ENCODE assay signal across 8 cellular contexts in genomic region chr9:127568618-127568970, GRCh38. TPM values are rescaled to one million over a fixed set of nuclear protein-coding genes. Genes with fewer than 3 reads are reported as not detected.
A peak's percentile ranks its signal among the peaks of the same experiment; 100 is the strongest.
DNase-seq lines count a peak whose midpoint lies in the region; FAIRE-seq and TF ChIP-seq lines count a peak whose summit lies in the region.

No MANE protein-coding gene starts in this region.

- H2AFZ ChIP-seq in Karpas-422 (ENCODE audit: low read length), result no peak overlapping the region
- H2AFZ ChIP-seq in H1 (ENCODE audit: low read length), result no peak overlapping the region

- H3K9me2 ChIP-seq in Karpas-422 (replicated peaks; ENCODE audit: insufficient read depth, low read length), result no peaks in the 10 kb centered on the region

- H3K18ac ChIP-seq in H1 (ENCODE audit: extremely low read depth, low read length), result peak overlapping the region; percentile 60

- no peak overlapping the region for H3K23ac ChIP-seq in H1 (ENCODE audit: insufficient read length)

- DNase-seq in Karpas-422, result peak; percentile 1
- DNase-seq in H1 (ENCODE audit: low read depth in 1 of 2, low spot score in 2 of 2), result no peak
- no peak for DNase-seq in SHP77 (lab: John Stamatoyannopoulos, UW)
- no peak for DNase-seq in stimulated activated CD4-positive, alpha-beta T cell treated with anti-CD3 and anti-CD28 coated beads, Interleukin-2, amount 100 ng/mL, for 48 hours
- DNase-seq in T-helper 9 cell, result no peak
- DNase-seq in stimulated activated CD4-positive, alpha-beta T cell treated with anti-CD3 and anti-CD28 coated beads, Interleukin-15, amount 100 ng/mL, for 24 hours, result no peak

- H4K91ac ChIP-seq in H1 (replicated peaks; ENCODE audit: insufficient read length, low read length), result no peak overlapping the region

- no peak for FAIRE-seq in H1 (lab: Jason Lieb, UNC)

- peak overlapping the region; percentile 85 for H3K9ac ChIP-seq in ES-I3 (ENCODE audit: low read depth, low read length)
- no peak overlapping the region for H3K9ac ChIP-seq in Karpas-422 (ENCODE audit: low read length)
- H3K9ac ChIP-seq in H1 (replicated peaks in 1 of 4; ENCODE audit: extremely low read depth in 1 of 4, low read depth in 3 of 4, low read length in 3 of 4), result peak overlapping the region in 3 of 4 experiments; percentile 34 to 93 (median 58); a peak in 5 of 7 replicates

- H2BK15ac ChIP-seq in H1 (ENCODE audit: low read length), result no peak overlapping the region

- POLR2A ChIA-PET in H1 (lab: Charles Lee; ENCODE audit: partially characterized antibody), result interaction anchor here (0.9 to 2.8 kb wide), 6 partner anchors 9 to 119 kb away, joined by 3 to 14 read pairs (median 6); no protein-coding TSS in a partner anchor

- H4K8ac ChIP-seq in H1 (ENCODE audit: extremely low read depth, insufficient read depth, low read length), result peak overlapping the region; percentile 57; the same call in 1 of the 2 replicates

- no peak for TF ChIP-seq POLR2A in H1 (IDR thresholded peaks at IDR 0.05; ENCODE audit: control extremely low read depth in 1 of 2, low read depth in 2 of 2, low read length in 2 of 2)

- H3K9me3 ChIP-seq in ES-I3 (ENCODE audit: control insufficient read depth, insufficient read depth, low read length), result no peaks in the 10 kb centered on the region
- no peaks in the 10 kb centered on the region for H3K9me3 ChIP-seq in Karpas-422 (ENCODE audit: low read length)
- H3K9me3 ChIP-seq in H1 (ENCODE audit: insufficient read depth in 2 of 2, low read depth in 1 of 2, low read length in 1 of 2), result no peaks in the 10 kb centered on the region
- no peaks in the 10 kb centered on the region for H3K9me3 ChIP-seq in neutrophil

- no peak overlapping the region for H3K4me3 ChIP-seq in Karpas-422 (ENCODE audit: low read length)
- peak overlapping the region; percentile 54 to 93 (median 72) for H3K4me3 ChIP-seq in H1 (ENCODE audit: extremely low read depth in 1 of 4, insufficient read depth in 2 of 4, low read depth in 3 of 4, low read length in 4 of 4)
- peak overlapping the region; percentile 14 to 46 for H3K4me3 ChIP-seq in neutrophil (ENCODE audit: low read depth in 1 of 2, low read length in 1 of 2)

- peak overlapping the region; percentile 55 for H3K56ac ChIP-seq in H1 (replicated peaks; ENCODE audit: insufficient read length, low read depth, low read length)

- CTCF ChIA-PET in H1 (lab: Charles Lee; ENCODE audit: partially characterized antibody), result interaction anchor here (1.0 to 2.0 kb wide), 3 partner anchors 17 to 78 kb away, joined by 4 to 8 read pairs (median 7); no protein-coding TSS in a partner anchor

- H2BK12ac ChIP-seq in H1 (ENCODE audit: low read depth, low read length), result no peak overlapping the region

- no peak overlapping the region for H3K4me2 ChIP-seq in Karpas-422 (ENCODE audit: low read depth, low read length, poor library complexity, severe bottlenecking)
- peak overlapping the region; percentile 80 to 89 for H3K4me2 ChIP-seq in H1 (ENCODE audit: insufficient read depth in 1 of 2, low read depth in 2 of 2, low read length in 2 of 2)

- no peak overlapping the region for H2BK120ac ChIP-seq in H1 (replicated peaks; ENCODE audit: low read depth, low read length)

- H3K23me2 ChIP-seq in H1 (ENCODE audit: low read depth, low read length), result peaks cover 15% of the 10 kb centered on the region; the same call in 1 of the 2 replicates

- H3K27me3 ChIP-seq in Karpas-422 (ENCODE audit: low read length) (no peaks in the 10 kb centered on the region), H1 (replicated peaks in 1 of 4; ENCODE audit: control insufficient read depth in 3 of 4, extremely low read depth in 1 of 4, insufficient read depth in 3 of 4, low read length in 3 of 4) (peaks cover 0 to 5% (median 2%) of the 10 kb centered on the region in 4 experiments; a peak in 3 of 7 replicates), neutrophil (peaks cover 91% of the 10 kb centered on the region)

- H3K79me2 ChIP-seq in Karpas-422 (ENCODE audit: low read length), result no peaks in the 10 kb centered on the region
- H3K79me2 ChIP-seq in H1 (ENCODE audit: control insufficient read depth in 1 of 2, insufficient read depth in 2 of 2, low read length in 2 of 2), result peaks cover 0 to 35% of the 10 kb centered on the region in 2 experiments; a peak in 2 of 4 replicates

- no peak overlapping the region for H4K5ac ChIP-seq in H1 (ENCODE audit: insufficient read length, low read depth, low read length)

- no peak for TF ChIP-seq EP300 in H1 (IDR thresholded peaks at IDR 0.05; ENCODE audit: borderline replicate concordance in 1 of 2, low read depth in 2 of 2, low read length in 2 of 2)

- H2BK20ac ChIP-seq in H1 (ENCODE audit: low read length), result no peak overlapping the region

- no peak overlapping the region for H3K14ac ChIP-seq in H1 (ENCODE audit: insufficient read length)

- WGBS in H1 (ENCODE audit: extremely low coverage in 1 of 2, insufficient coverage in 1 of 2, insufficient read length in 1 of 2, insufficient replicate concordance in 2 of 2, low coverage in 1 of 2, low lambda C conversion rate in 2 of 2, missing lambda C conversion rate in 1 of 2), 2 experiments, result 1% methylated on average over 11 of the region's 50 CpGs; no CpG with 5 or more reads in 1 of the 2 experiments

- H3K79me1 ChIP-seq in H1 (ENCODE audit: low read depth, low read length), result peaks cover 5% of the 10 kb centered on the region; the same call in 1 of the 2 replicates

- H4K20me1 ChIP-seq in Karpas-422 (ENCODE audit: insufficient read depth, low read depth, low read length) (no peaks in the 10 kb centered on the region), H1 (replicated peaks in 1 of 2; ENCODE audit: control insufficient read depth in 1 of 2, insufficient read depth in 2 of 2, low read length in 2 of 2) (peaks cover 0 to 4% of the 10 kb centered on the region in 2 experiments)

- no peak overlapping the region for H2BK5ac ChIP-seq in H1 (ENCODE audit: low read depth, low read length)

- no peak overlapping the region for H3K27ac ChIP-seq in Karpas-422 (ENCODE audit: low read length)
- peak overlapping the region; percentile 18; the same call in 1 of the 2 replicates for H3K27ac ChIP-seq in H1 (ENCODE audit: low read depth, low read length)
- no peak overlapping the region for H3K27ac ChIP-seq in neutrophil

- no peak overlapping the region for H3K4ac ChIP-seq in H1 (replicated peaks; ENCODE audit: insufficient read length, low read depth, low read length)

- peaks cover 19% of the 10 kb centered on the region; the same call in 1 of the 2 replicates for H3K4me1 ChIP-seq in ES-I3 (ENCODE audit: insufficient read depth, low read length)
- H3K4me1 ChIP-seq in Karpas-422 (ENCODE audit: low read length), result peaks cover 6% of the 10 kb centered on the region
- H3K4me1 ChIP-seq in H1 (replicated peaks in 1 of 4; ENCODE audit: control insufficient read depth in 3 of 4, insufficient read depth in 4 of 4, low read length in 3 of 4), result peaks cover 0 to 16% (median 15%) of the 10 kb centered on the region in 4 experiments; a peak in 6 of 7 replicates
- peaks cover 14 to 15% of the 10 kb centered on the region in 2 experiments for H3K4me1 ChIP-seq in neutrophil (ENCODE audit: control insufficient read depth in 1 of 2, insufficient read depth in 1 of 2, low read depth in 1 of 2, low read length in 1 of 2)

- TF ChIP-seq RAD21 in H1 (IDR thresholded peaks at IDR 0.05 in 1 of 2, conservative IDR thresholded peaks at IDR 0.05 in 1 of 2; ENCODE audit: low read depth in 2 of 2, low read length in 2 of 2), result no peak

- TF ChIP-seq CTCF in H1 (IDR thresholded peaks at IDR 0.05; ENCODE audit: control extremely low read depth in 1 of 3, insufficient read depth in 1 of 3, low read depth in 1 of 3, low read length in 3 of 3) (no peak), neutrophil (IDR thresholded peaks at IDR 0.05) (no peak)

- H3K36me3 ChIP-seq in ES-I3 (ENCODE audit: insufficient read depth, low read length) (no peaks in the 10 kb centered on the region), Karpas-422 (ENCODE audit: insufficient read depth, low read length) (no peaks in the 10 kb centered on the region), H1 (ENCODE audit: control insufficient read depth in 2 of 4, insufficient read depth in 4 of 4, low read length in 3 of 4) (no peaks in the 10 kb centered on the region), neutrophil (no peaks in the 10 kb centered on the region)

- no peak overlapping the region for H2AK5ac ChIP-seq in H1 (ENCODE audit: low read depth, low read length)

TF ChIP-seq in H1, 55 proteins besides CTCF, POLR2A, EP300 and RAD21 (continues in another document):
- TF ChIP-seq TAF1 (IDR thresholded peaks at IDR 0.05; ENCODE audit: low read depth, low read length) (0 out of 2 replicates have a peak, but pooled peaks have one; percentile 10), KDM4A (IDR thresholded peaks at IDR 0.05; ENCODE audit: low read depth, low read length, severe bottlenecking) (peak; percentile 76), SP1 (IDR thresholded peaks at IDR 0.05; ENCODE audit: low read depth, low read length) (0 out of 2 replicates have a peak, but pooled peaks have one; percentile 1), KDM5A (IDR thresholded peaks at IDR 0.05; ENCODE audit: low read length) (no peak), GABPA (IDR thresholded peaks at IDR 0.05; ENCODE audit: borderline replicate concordance, insufficient read depth, low read length) (peak; percentile 31; the same call in 1 of the 2 replicates), SP4 (IDR thresholded peaks at IDR 0.05; ENCODE audit: low read length) (no peak), RNF2 (IDR thresholded peaks at IDR 0.05; ENCODE audit: borderline replicate concordance, low read depth, low read length, missing control alignments, poor library complexity, severe bottlenecking) (no peak), JUND (IDR thresholded peaks at IDR 0.05; ENCODE audit: low read length) (no peak)
- TF ChIP-seq, protein P1, sequence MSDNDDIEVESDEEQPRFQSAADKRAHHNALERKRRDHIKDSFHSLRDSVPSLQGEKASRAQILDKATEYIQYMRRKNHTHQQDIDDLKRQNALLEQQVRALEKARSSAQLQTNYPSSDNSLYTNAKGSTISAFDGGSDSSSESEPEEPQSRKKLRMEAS (IDR thresholded peaks at IDR 0.05), result peak; percentile 79

RNA-seq across cellular contexts. Expression of gene STXBP1, which starts 43.5 kb away (rescaled TPM):
- total RNA-seq in Karpas-422 (2014; rRNA removed; shearing (Covaris generic); ENCODE audit: low replicate concordance), result 3.1 and 3.6 TPM in 2 replicates
- total RNA-seq in H1 (2021; fragmentation: NEBNext Ultra II Directional; extraction: Animal tissue kit (Norgen Biotek cat#: 25700)), result 60.9 and 61.9 TPM in 2 replicates
- 11.5 and 19.4 TPM in 2 replicates for polyA plus RNA-seq in H1 (2011; rRNA removed)
- 13.9 TPM for polyA plus RNA-seq in H1 (2011; cell fraction: cytosol; rRNA removed)
- 31.3 TPM for polyA plus RNA-seq in H1 (2011; cell fraction: nucleus; rRNA removed)
- polyA plus RNA-seq in H1 (2012, experiment 1 of 2), result 23.3 to 29.4 TPM (median 26.6 TPM) in 4 replicates
- 17.5 TPM for polyA plus RNA-seq in H1 (2012, experiment 2 of 2)
- polyA plus RNA-seq in H1 (2013, experiment 1 of 2), result 37.3 TPM
- polyA plus RNA-seq in H1 (2013, experiment 2 of 2), result 37.1 TPM
- 21.8 and 25.2 TPM in 2 replicates for polyA minus RNA-seq in H1 (2011; rRNA and poly(A)+ RNA removed)
- polyA minus RNA-seq in H1 (2011; cell fraction: cytosol; rRNA and poly(A)+ RNA removed), result 14.8 TPM
- polyA minus RNA-seq in H1 (2011; cell fraction: nucleus; rRNA and poly(A)+ RNA removed), result 18.2 TPM

Comparison
In these comparisons a context has a peak if more than half of its experiments do, and no peak if none do; other contexts are left out.
1. RNA of gene STXBP1, which starts 43.5 kb away (total RNA-seq): 60.9 to 61.9 TPM in H1; 3.1 to 3.6 TPM in Karpas-422; every median in the first group is over 10 times any median in the second.